ENCODE assay signal across 7 cellular contexts in genomic region chr2:85813978-85814801, GRCh38.
A peak's percentile ranks its signal among the peaks of the same experiment; 100 is the strongest.
DNase-seq lines count a peak whose midpoint lies in the region; ATAC-seq and TF ChIP-seq lines count a peak whose summit lies in the region.

No MANE protein-coding gene starts in this region.

- no peaks in the 10 kb centered on the region for H3K9me3 Mint-ChIP-seq in activated T-helper 2 cell treated with anti-CD3 and anti-CD28 coated beads, Interferon-gamma antibody, Interleukin-2, Interleukin-4, amounts not matched to agents 10 μg/mL and 5 μg/mL and 100 μg/mL, durations not matched to agents 14 hours and 24 hours and 36 hours
- no peaks in the 10 kb centered on the region for H3K9me3 Mint-ChIP-seq in neural progenitor cell

- TF ChIP-seq EP300 in stomach (IDR thresholded peaks at IDR 0.05): no peak

- H3K27me3 ChIP-seq in MM.1S (replicated peaks; ENCODE audit: insufficient read depth, low read length) (no peaks in the 10 kb centered on the region), neural progenitor cell (no peaks in the 10 kb centered on the region), stomach (no peaks in the 10 kb centered on the region)

- no peak overlapping the region for H3K4me2 ChIP-seq in MM.1S (ENCODE audit: low read depth, low read length)
- no peak overlapping the region for H3K4me2 ChIP-seq in neural progenitor cell

- DNase-seq in MM.1S (peak; percentile 79), SHP77 (lab: John Stamatoyannopoulos, UW) (peak; percentile 71 to 82), fibroblast of the conjunctiva (ENCODE audit: low read depth) (peak; percentile 83), neural progenitor cell (ENCODE audit: low spot score) (peak; percentile 87), stomach (peak; percentile 96)
- DNase-seq in activated T-helper 2 cell treated with anti-CD3 and anti-CD28 coated beads, Interferon-gamma antibody, Interleukin-2, Interleukin-4, amounts not matched to agents 10 μg/mL and 5 μg/mL and 100 μg/mL, durations not matched to agents 14 hours and 24 hours and 36 hours (ENCODE audit: low spot score): peak; percentile 68

- TF ChIP-seq POLR2A in stomach (IDR thresholded peaks at IDR 0.05): no peak

- no peaks in the 10 kb centered on the region for H3K36me3 Mint-ChIP-seq in activated T-helper 2 cell treated with anti-CD3 and anti-CD28 coated beads, Interferon-gamma antibody, Interleukin-2, Interleukin-4, amounts not matched to agents 10 μg/mL and 5 μg/mL and 100 μg/mL, durations not matched to agents 14 hours and 24 hours and 36 hours (ENCODE audit: low read depth)
- no peaks in the 10 kb centered on the region for H3K36me3 Mint-ChIP-seq in neural progenitor cell

- no peak overlapping the region for H3K4me3 ChIP-seq in MM.1S (ENCODE audit: low read length)
- no peak overlapping the region for H3K4me3 ChIP-seq in neural progenitor cell
- H3K4me3 ChIP-seq in stomach: no peak overlapping the region

- no peak overlapping the region for H3K27ac ChIP-seq in MM.1S (ENCODE audit: low read length)
- no peak overlapping the region for H3K27ac ChIP-seq in neural progenitor cell
- H3K27ac ChIP-seq in stomach: no peak overlapping the region

- H3K9me3 ChIP-seq in MM.1S (replicated peaks; ENCODE audit: insufficient read depth, low read length): no peaks in the 10 kb centered on the region
- H3K9me3 ChIP-seq in neural progenitor cell (ENCODE audit: low read depth): no peaks in the 10 kb centered on the region
- H3K9me3 ChIP-seq in stomach: no peaks in the 10 kb centered on the region

- WGBS in stomach, 5 donors: 29 to 33% (median 29%) methylated on average over 13 of the region's 13 CpGs

- H2AFZ ChIP-seq in MM.1S (ENCODE audit: low read length) (no peak overlapping the region), neural progenitor cell (replicated peaks) (no peak overlapping the region)

- no peaks in the 10 kb centered on the region for H3K36me3 ChIP-seq in MM.1S (replicated peaks; ENCODE audit: insufficient read depth, low read length)
- no peaks in the 10 kb centered on the region for H3K36me3 ChIP-seq in neural progenitor cell
- H3K36me3 ChIP-seq in stomach: no peaks in the 10 kb centered on the region

- H3K4me1 Mint-ChIP-seq in activated T-helper 2 cell treated with anti-CD3 and anti-CD28 coated beads, Interferon-gamma antibody, Interleukin-2, Interleukin-4, amounts not matched to agents 10 μg/mL and 5 μg/mL and 100 μg/mL, durations not matched to agents 14 hours and 24 hours and 36 hours (ENCODE audit: low read depth): no peaks in the 10 kb centered on the region
- H3K4me1 Mint-ChIP-seq in neural progenitor cell: peaks cover 17% of the 10 kb centered on the region

- no peak overlapping the region for H3K4me3 Mint-ChIP-seq in activated T-helper 2 cell treated with anti-CD3 and anti-CD28 coated beads, Interferon-gamma antibody, Interleukin-2, Interleukin-4, amounts not matched to agents 10 μg/mL and 5 μg/mL and 100 μg/mL, durations not matched to agents 14 hours and 24 hours and 36 hours (ENCODE audit: low read depth)
- H3K4me3 Mint-ChIP-seq in neural progenitor cell: no peak overlapping the region

- no peaks in the 10 kb centered on the region for H3K9me2 ChIP-seq in MM.1S (replicated peaks; ENCODE audit: insufficient read depth, low read length)

- TF ChIP-seq CTCF in MM.1S (IDR thresholded peaks at IDR 0.05; ENCODE audit: low read length): peak; percentile 97
- TF ChIP-seq CTCF in neural progenitor cell (IDR thresholded peaks at IDR 0.05): peak; percentile 96
- TF ChIP-seq CTCF in stomach (IDR thresholded peaks at IDR 0.05): peak in 6 of 7 experiments; percentile 67 to 96 (median 92)

- H3K9ac ChIP-seq in MM.1S (ENCODE audit: low read length): no peak overlapping the region
- H3K9ac ChIP-seq in neural progenitor cell: no peak overlapping the region

- peak; percentile 71 for ATAC-seq in GM18498 (IDR thresholded peaks at IDR 0.05; ENCODE audit: unreplicated experiment)

- no peak overlapping the region for H3K27ac Mint-ChIP-seq in activated T-helper 2 cell treated with anti-CD3 and anti-CD28 coated beads, Interferon-gamma antibody, Interleukin-2, Interleukin-4, amounts not matched to agents 10 μg/mL and 5 μg/mL and 100 μg/mL, durations not matched to agents 14 hours and 24 hours and 36 hours
- peak overlapping the region; percentile 48 for H3K27ac Mint-ChIP-seq in neural progenitor cell

- intact Hi-C loops in activated T-helper 2 cell treated with anti-CD3 and anti-CD28 coated beads, Interferon-gamma antibody, Interleukin-2, Interleukin-4, amounts not matched to agents 10 μg/mL and 5 μg/mL and 100 μg/mL, durations not matched to agents 14 hours and 24 hours and 36 hours (cut with micrococcal nuclease): loop anchor here (1.0 to 5.0 kb wide), 3 partner anchors 64 to 132 kb away; no protein-coding TSS in a partner anchor
- intact Hi-C loops in stomach (cut with DNase I; ENCODE audit: low total_unique reads): loop anchor here (5.0 to 10.0 kb wide), 2 partner anchors 59 to 87 kb away; partner anchors contain the start of gene ATOH8

- H4K20me1 ChIP-seq in MM.1S (ENCODE audit: insufficient read depth, low read length): no peaks in the 10 kb centered on the region
- no peaks in the 10 kb centered on the region for H4K20me1 ChIP-seq in neural progenitor cell (ENCODE audit: low read depth)

- peaks cover 8% of the 10 kb centered on the region for H3K27me3 Mint-ChIP-seq in activated T-helper 2 cell treated with anti-CD3 and anti-CD28 coated beads, Interferon-gamma antibody, Interleukin-2, Interleukin-4, amounts not matched to agents 10 μg/mL and 5 μg/mL and 100 μg/mL, durations not matched to agents 14 hours and 24 hours and 36 hours (ENCODE audit: low read depth)
- H3K27me3 Mint-ChIP-seq in neural progenitor cell (ENCODE audit: insufficient read depth, low read depth): peaks cover 9% of the 10 kb centered on the region

- H3K79me2 ChIP-seq in MM.1S (ENCODE audit: low read length) (no peaks in the 10 kb centered on the region), neural progenitor cell (ENCODE audit: low read depth) (no peaks in the 10 kb centered on the region)

- H3F3A ChIP-seq in MM.1S (ENCODE audit: insufficient read depth, low read length) (no peaks in the 10 kb centered on the region), neural progenitor cell (ENCODE audit: low read depth) (no peaks in the 10 kb centered on the region)

- H3K4me1 ChIP-seq in MM.1S (ENCODE audit: low read length): no peaks in the 10 kb centered on the region
- peaks cover 9% of the 10 kb centered on the region for H3K4me1 ChIP-seq in neural progenitor cell
- H3K4me1 ChIP-seq in stomach: peaks cover 14 to 32% (median 21%) of the 10 kb centered on the region in 4 donors
